2 cellular contexts compared by ENCODE assay signal in the genomic region with DNA sequence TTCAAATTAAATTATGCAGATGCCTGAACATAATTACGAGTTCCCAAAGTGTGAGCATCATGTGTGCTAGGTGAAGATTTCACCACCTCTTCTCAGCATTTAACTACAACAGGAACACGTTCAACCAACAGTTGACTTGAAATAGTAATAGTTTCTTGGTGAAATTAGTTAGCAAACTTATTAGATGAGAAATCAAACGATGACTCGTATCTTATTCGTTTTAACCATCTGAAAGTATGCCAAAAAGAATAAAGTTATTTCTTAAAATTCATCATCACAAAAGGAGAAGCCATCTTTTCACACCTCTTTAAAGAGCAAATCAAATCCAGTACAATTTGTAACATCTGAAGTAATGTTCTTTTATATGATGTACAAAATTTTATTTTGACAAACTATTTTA.
TF ChIP-seq lines count a peak whose summit lies in the region.

No MANE protein-coding gene starts in this region.

TF ChIP-seq in GM23338, 12 proteins besides CTCF, POLR2A, EP300 and RAD21 (continues in another document):
- TF ChIP-seq REST (IDR thresholded peaks at IDR 0.05; ENCODE audit: unreplicated experiment) (no peak), POLR2AphosphoS5 (IDR thresholded peaks at IDR 0.05; ENCODE audit: low read depth) (no peak), ETS1 (IDR thresholded peaks at IDR 0.05) (no peak), EZH2phosphoT487 (IDR thresholded peaks at IDR 0.05; ENCODE audit: unreplicated experiment) (no peak), CREB1 (CRISPR knock-in tag; IDR thresholded peaks at IDR 0.05; ENCODE audit: low read depth) (no peak), EZH2 (IDR thresholded peaks at IDR 0.05; ENCODE audit: low read depth, unreplicated experiment) (no peak), ZNF331 (CRISPR knock-in tag; IDR thresholded peaks at IDR 0.05; ENCODE audit: low read depth) (no peak), NANOG (IDR thresholded peaks at IDR 0.05; ENCODE audit: borderline replicate concordance) (no peak), JUNB (IDR thresholded peaks at IDR 0.05; ENCODE audit: unreplicated experiment) (no peak)
- TF ChIP-seq, protein P1, sequence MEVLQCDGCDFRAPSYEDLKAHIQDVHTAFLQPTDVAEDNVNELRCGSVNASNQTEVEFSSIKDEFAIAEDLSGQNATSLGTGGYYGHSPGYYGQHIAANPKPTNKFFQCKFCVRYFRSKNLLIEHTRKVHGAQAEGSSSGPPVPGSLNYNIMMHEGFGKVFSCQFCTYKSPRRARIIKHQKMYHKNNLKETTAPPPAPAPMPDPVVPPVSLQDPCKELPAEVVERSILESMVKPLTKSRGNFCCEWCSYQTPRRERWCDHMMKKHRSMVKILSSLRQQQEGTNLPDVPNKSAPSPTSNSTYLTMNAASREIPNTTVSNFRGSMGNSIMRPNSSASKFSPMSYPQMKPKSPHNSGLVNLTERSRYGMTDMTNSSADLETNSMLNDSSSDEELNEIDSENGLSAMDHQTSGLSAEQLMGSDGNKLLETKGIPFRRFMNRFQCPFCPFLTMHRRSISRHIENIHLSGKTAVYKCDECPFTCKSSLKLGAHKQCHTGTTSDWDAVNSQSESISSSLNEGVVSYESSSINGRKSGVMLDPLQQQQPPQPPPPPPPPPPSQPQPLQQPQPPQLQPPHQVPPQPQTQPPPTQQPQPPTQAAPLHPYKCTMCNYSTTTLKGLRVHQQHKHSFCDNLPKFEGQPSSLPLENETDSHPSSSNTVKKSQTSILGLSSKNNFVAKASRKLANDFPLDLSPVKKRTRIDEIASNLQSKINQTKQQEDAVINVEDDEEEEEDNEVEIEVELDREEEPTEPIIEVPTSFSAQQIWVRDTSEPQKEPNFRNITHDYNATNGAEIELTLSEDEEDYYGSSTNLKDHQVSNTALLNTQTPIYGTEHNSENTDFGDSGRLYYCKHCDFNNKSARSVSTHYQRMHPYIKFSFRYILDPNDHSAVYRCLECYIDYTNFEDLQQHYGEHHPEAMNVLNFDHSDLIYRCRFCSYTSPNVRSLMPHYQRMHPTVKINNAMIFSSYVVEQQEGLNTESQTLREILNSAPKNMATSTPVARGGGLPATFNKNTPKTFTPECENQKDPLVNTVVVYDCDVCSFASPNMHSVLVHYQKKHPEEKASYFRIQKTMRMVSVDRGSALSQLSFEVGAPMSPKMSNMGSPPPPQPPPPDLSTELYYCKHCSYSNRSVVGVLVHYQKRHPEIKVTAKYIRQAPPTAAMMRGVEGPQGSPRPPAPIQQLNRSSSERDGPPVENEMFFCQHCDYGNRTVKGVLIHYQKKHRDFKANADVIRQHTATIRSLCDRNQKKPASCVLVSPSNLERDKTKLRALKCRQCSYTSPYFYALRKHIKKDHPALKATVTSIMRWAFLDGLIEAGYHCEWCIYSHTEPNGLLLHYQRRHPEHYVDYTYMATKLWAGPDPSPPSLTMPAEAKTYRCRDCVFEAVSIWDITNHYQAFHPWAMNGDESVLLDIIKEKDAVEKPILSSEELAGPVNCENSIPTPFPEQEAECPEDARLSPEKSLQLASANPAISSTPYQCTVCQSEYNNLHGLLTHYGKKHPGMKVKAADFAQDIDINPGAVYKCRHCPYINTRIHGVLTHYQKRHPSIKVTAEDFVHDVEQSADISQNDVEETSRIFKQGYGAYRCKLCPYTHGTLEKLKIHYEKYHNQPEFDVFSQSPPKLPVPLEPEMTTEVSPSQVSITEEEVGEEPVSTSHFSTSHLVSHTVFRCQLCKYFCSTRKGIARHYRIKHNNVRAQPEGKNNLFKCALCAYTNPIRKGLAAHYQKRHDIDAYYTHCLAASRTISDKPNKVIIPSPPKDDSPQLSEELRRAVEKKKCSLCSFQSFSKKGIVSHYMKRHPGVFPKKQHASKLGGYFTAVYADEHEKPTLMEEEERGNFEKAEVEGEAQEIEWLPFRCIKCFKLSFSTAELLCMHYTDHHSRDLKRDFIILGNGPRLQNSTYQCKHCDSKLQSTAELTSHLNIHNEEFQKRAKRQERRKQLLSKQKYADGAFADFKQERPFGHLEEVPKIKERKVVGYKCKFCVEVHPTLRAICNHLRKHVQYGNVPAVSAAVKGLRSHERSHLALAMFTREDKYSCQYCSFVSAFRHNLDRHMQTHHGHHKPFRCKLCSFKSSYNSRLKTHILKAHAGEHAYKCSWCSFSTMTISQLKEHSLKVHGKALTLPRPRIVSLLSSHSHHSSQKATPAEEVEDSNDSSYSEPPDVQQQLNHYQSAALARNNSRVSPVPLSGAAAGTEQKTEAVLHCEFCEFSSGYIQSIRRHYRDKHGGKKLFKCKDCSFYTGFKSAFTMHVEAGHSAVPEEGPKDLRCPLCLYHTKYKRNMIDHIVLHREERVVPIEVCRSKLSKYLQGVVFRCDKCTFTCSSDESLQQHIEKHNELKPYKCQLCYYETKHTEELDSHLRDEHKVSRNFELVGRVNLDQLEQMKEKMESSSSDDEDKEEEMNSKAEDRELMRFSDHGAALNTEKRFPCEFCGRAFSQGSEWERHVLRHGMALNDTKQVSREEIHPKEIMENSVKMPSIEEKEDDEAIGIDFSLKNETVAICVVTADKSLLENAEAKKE (CRISPR knock-in tag; IDR thresholded peaks at IDR 0.05): no peak

TF ChIP-seq in K562, 482 proteins besides CTCF, POLR2A, EP300 and RAD21:
- TF ChIP-seq CBX8 (IDR thresholded peaks at IDR 0.05; ENCODE audit: borderline replicate concordance, extremely low read depth, low read depth, low read length, poor library complexity, severe bottlenecking) (peak; percentile 93), DDX20 (tag; IDR thresholded peaks at IDR 0.05; ENCODE audit: low read depth) (no peak)
